ENCODE assay signal across 1 cellular context in the genomic region with DNA sequence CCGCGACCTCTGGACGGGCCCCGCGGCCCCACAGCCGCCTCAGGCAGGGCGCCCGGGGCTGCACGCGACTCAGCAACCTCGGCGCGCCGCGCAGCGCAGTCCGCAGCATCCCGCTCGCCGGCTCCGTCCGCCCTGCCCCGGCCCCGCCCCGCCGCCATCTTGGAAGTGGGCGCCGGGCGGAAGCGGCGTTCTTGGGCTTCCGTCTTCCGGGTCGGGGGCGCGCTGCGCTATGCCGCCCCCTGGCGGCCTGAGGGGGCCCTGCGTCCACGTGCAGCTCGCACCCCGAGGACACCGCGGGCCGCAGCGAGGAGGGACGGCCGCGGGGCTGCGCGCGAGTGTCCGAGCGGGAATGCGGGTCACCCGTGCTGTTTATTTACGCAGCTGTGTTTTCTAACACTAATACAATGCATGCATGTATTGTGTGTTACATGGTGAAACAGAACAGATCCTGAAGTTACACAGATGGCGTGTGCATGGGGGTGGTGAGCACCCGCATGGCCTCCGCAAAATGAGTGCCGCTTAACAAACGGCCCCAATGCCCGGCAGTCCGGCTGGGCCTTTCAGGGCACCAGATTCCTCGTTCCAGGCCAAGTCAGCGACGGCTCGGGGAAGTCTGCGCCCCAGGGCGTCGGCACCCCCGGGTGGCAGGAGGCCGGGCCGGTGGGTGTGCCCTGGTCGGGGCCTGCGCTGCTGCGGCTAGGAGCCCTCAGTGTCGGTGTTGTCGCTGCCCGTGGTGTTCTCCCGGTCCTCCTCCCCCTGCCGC.
A peak's percentile ranks its signal among the peaks of the same experiment; 100 is the strongest.
TF ChIP-seq lines count a peak whose summit lies in the region.

Gene DNLZ, minus strand, starts transcription at position 139 of the 763 bp plus-strand sequence. Its CDS starts 30 bp downstream, at position 109.

TF ChIP-seq in SK-N-SH, 30 proteins besides CTCF, POLR2A, EP300 and RAD21 (continued from another document):
- TF ChIP-seq REST (IDR thresholded peaks at IDR 0.05; ENCODE audit: low read depth, low read length) = peak; percentile 54; the same call in 1 of the 2 replicates
- TF ChIP-seq GATA2 (CRISPR knock-in tag; IDR thresholded peaks at IDR 0.05) = no peak
- 0 out of 2 replicates have a peak, but pooled peaks have one; percentile 30 for TF ChIP-seq USF1 (IDR thresholded peaks at IDR 0.05; ENCODE audit: borderline replicate concordance, low read depth)
- TF ChIP-seq FOXJ3 (CRISPR knock-in tag; IDR thresholded peaks at IDR 0.05) = no peak
- no peak for TF ChIP-seq FOXM1 (IDR thresholded peaks at IDR 0.05; ENCODE audit: low read depth)
- no peak for TF ChIP-seq EZH2phosphoT487 (IDR thresholded peaks at IDR 0.05; ENCODE audit: borderline replicate concordance, low read depth)
- no peak for TF ChIP-seq RFX5 (IDR thresholded peaks at IDR 0.05; ENCODE audit: low read length)
- peak; percentile 94 for TF ChIP-seq YY1 (IDR thresholded peaks at IDR 0.05; ENCODE audit: low read depth)
- no peak for TF ChIP-seq NFIC (IDR thresholded peaks at IDR 0.05; ENCODE audit: borderline replicate concordance)
- TF ChIP-seq, protein P1, sequence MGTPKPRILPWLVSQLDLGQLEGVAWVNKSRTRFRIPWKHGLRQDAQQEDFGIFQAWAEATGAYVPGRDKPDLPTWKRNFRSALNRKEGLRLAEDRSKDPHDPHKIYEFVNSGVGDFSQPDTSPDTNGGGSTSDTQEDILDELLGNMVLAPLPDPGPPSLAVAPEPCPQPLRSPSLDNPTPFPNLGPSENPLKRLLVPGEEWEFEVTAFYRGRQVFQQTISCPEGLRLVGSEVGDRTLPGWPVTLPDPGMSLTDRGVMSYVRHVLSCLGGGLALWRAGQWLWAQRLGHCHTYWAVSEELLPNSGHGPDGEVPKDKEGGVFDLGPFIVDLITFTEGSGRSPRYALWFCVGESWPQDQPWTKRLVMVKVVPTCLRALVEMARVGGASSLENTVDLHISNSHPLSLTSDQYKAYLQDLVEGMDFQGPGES (IDR thresholded peaks at IDR 0.05; ENCODE audit: low read depth, low read length) = no peak
- TF ChIP-seq, protein P2, sequence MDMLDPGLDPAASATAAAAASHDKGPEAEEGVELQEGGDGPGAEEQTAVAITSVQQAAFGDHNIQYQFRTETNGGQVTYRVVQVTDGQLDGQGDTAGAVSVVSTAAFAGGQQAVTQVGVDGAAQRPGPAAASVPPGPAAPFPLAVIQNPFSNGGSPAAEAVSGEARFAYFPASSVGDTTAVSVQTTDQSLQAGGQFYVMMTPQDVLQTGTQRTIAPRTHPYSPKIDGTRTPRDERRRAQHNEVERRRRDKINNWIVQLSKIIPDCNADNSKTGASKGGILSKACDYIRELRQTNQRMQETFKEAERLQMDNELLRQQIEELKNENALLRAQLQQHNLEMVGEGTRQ (IDR thresholded peaks at IDR 0.05; ENCODE audit: borderline replicate concordance, low read depth, low read length) = peak; percentile 13; the same call in 1 of the 2 replicates
- no peak for TF ChIP-seq NRF1 (IDR thresholded peaks at IDR 0.05; ENCODE audit: low read depth, low read length)
- TF ChIP-seq SMC3 (IDR thresholded peaks at IDR 0.05; ENCODE audit: low read depth, low read length) = peak; percentile 55
- no peak for TF ChIP-seq ZBTB33 (IDR thresholded peaks at IDR 0.05; ENCODE audit: borderline replicate concordance, low read depth)
- no peak for TF ChIP-seq JUND (IDR thresholded peaks at IDR 0.05)
- TF ChIP-seq GABPA (IDR thresholded peaks at IDR 0.05; ENCODE audit: low read depth) = peak; percentile 89
- peak; percentile 98 for TF ChIP-seq ELF1 (IDR thresholded peaks at IDR 0.05)
- TF ChIP-seq FOSL2 (IDR thresholded peaks at IDR 0.05; ENCODE audit: borderline replicate concordance, low read depth) = no peak
- TF ChIP-seq SIN3A (IDR thresholded peaks at IDR 0.05; ENCODE audit: borderline replicate concordance, low read depth, low read length) = peak; percentile 94; the same call in 1 of the 2 replicates
